ENCODE assay signal across 14 cellular contexts in the genomic region with DNA sequence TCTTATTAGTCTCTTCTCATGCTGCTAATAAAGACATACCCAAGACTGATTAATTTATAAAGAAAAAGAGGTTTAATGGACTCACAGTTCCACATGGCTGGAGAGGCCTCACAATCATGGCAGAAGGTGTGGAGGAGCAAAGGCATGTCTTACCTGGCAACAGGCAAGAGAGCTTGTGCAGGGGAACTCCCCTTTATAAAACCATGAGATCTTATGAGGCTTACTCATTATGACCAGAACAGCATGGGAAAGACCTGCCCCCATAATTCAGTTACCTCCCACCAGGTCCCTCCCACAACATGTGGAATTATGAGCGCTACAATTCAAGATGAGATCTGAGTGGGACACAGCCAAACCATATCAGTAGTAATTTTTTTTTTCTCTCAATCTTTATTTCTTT. TPM values are rescaled to one million over a fixed set of nuclear protein-coding genes. Genes with fewer than 3 reads are reported as not detected.
"Had no signal": no experiment of that assay in that cellular context is flagged by ENCODE, and none has a peak within 500 bp of the region (broad histone marks: within the 10 kb centered on the region; RNA-seq: fewer than 3 reads in every experiment).

No MANE protein-coding gene starts in this region.

RNA-seq across cellular contexts. Expression of gene SYT14, which starts 33.2 kb away (rescaled TPM):
- total RNA-seq: activated B cell treated with CpG ODN at 0.5 μM for 24 hours; activated CD4-positive, alpha-beta memory T cell treated with anti-CD3 and anti-CD28 coated beads for 36 hours; activated CD4-positive, alpha-beta memory T cell treated with anti-CD3 and anti-CD28 coated beads, Interleukin-2, amount 10 ng/mL, durations not matched to agents 7 days and 5 days; activated CD4-positive, alpha-beta T cell treated with anti-CD3 and anti-CD28 coated beads for 36 hours; activated CD4-positive, alpha-beta T cell treated with anti-CD3 and anti-CD28 coated beads, Interleukin-2, amount 10 ng/mL, durations not matched to agents 24 days and 14 days; activated CD4-positive, alpha-beta T cell treated with anti-CD3 and anti-CD28 coated beads, Interleukin-2, amount 10 ng/mL, durations not matched to agents 7 days and 5 days; activated CD8-positive, alpha-beta memory T cell treated with anti-CD3 and anti-CD28 coated beads for 36 hours; activated CD8-positive, alpha-beta memory T cell treated with anti-CD3 and anti-CD28 coated beads, Interleukin-2, amount 10 ng/mL, durations not matched to agents 7 days and 5 days; activated CD8-positive, alpha-beta T cell treated with anti-CD3 and anti-CD28 coated beads for 36 hours; activated CD8-positive, alpha-beta T cell treated with anti-CD3 and anti-CD28 coated beads, Interleukin-2, amount 10 ng/mL, durations not matched to agents 7 days and 5 days; T-cell; T-helper 1 cell treated with Interleukin-12 subunit alpha and Interleukin-12 subunit beta and Interleukin-4 antibody, amounts not matched to agents 30 ng/mL and 1 ng/mL, for 36 hours; T-helper 17 cell; T-helper 2 cell treated with Interferon-gamma antibody and Interleukin-4, amounts not matched to agents 100 ng/mL and 5 ng/mL, for 36 hours had no signal
